Comparison of ENCODE assay signal across 8 cellular contexts in the genomic region with DNA sequence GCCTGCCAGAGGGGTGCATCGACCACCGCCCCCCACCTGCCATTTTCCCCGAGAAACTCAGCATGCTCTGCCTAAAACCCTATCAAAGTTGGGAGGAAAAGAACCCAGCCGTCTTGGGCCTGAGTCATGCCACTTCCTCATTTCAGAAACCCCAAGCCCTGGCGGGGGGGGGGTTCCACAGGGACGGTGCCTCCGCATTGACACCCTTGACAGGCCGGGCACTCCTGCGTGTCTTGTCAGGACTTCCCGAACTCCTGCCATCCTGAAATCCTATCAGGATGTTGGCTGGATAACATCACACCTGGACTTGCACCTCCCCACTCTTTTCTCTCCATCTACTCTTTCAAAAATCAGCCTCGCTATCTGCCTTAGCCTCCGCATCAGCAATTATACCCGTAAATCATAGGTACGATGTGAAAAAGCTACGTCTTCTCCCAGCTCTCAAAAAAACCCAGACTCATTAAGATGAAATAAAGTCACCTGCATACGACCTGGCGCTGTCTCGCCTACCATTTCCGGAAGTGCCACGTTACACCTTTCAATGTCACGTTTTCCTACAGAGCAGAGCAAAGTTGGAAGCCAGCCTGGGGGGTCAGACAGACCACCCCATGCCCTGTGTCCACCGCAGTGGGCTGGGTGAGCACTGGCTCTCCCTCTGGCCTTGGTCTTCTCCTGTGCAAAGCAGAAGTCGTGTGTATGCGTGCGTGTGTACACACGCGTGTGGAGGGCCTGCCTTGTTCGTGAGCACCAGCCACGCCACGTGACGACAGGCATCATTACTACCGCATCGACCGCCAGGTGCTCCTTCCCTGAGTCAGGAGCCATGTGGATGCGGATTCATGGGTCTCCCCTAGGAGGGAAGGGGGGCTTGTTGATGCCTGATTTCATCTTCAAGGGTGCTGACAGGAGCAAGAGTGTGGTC.
A peak's percentile ranks its signal among the peaks of the same experiment; 100 is the strongest.
DNase-seq lines count a peak whose midpoint lies in the region; ATAC-seq and TF ChIP-seq lines count a peak whose summit lies in the region.

No MANE protein-coding gene starts in this region.

- WGBS in thyroid gland, 2 donors = 81 to 86% methylated on average over 34 of the region's 35 CpGs

- H3K9me3 Mint-ChIP-seq in natural killer cell = no peaks in the 10 kb centered on the region

- H3K27me3 ChIP-seq in thyroid gland = no peaks in the 10 kb centered on the region

- TF ChIP-seq POLR2A in thyroid gland (IDR thresholded peaks at IDR 0.05) = no peak

- intact Hi-C loops in natural killer cell (cut with micrococcal nuclease) (no loop called here), thyroid gland (cut with DNase I) (no loop called here)

- H3K9me3 ChIP-seq in thyroid gland = no peaks in the 10 kb centered on the region

- H3K4me1 ChIP-seq in thyroid gland = peaks cover 40 to 67% of the 10 kb centered on the region in 2 donors

- H3K36me3 Mint-ChIP-seq in natural killer cell = no peaks in the 10 kb centered on the region

- ATAC-seq in GM19438 (IDR thresholded peaks at IDR 0.05; ENCODE audit: low read depth, unreplicated experiment) = peak; percentile 48
- ATAC-seq in natural killer cell = peak; percentile 15 to 53 (median 47)
- no peak for ATAC-seq in HG02938 (IDR thresholded peaks at IDR 0.05; ENCODE audit: unreplicated experiment)

- in situ Hi-C loops in ACHN (cut with HindIII; ENCODE audit: low pct_ligation_motif_present, low pct_unique_long_range_greater_than_20kb, low sequenced_read_pairs) = no loop called here
- in situ Hi-C loops in KBM-7 (cut with MboI; ENCODE audit: low pct_unique_long_range_greater_than_20kb, low sequenced_read_pairs) = no loop called here

- H3K4me1 Mint-ChIP-seq in natural killer cell = peaks cover 36 to 62% of the 10 kb centered on the region in 2 donors

- peak overlapping the region in 2 of 3 donors; percentile 77 to 87 for H3K27ac ChIP-seq in thyroid gland

- H3K4me3 Mint-ChIP-seq in natural killer cell = peak overlapping the region; percentile 63

- no peaks in the 10 kb centered on the region for H3K36me3 ChIP-seq in thyroid gland

- peak; percentile 82 for DNase-seq in ACHN
- peak; percentile 80 for DNase-seq in KBM-7
- peak; percentile 65 for DNase-seq in activated CD4-positive, alpha-beta T cell treated with anti-CD3 and anti-CD28 coated beads for 48 hours
- peak; percentile 62 for DNase-seq in dermis blood vessel endothelial cell
- peak; percentile 52 for DNase-seq in natural killer cell
- DNase-seq in thyroid gland = no peak

- H3K27ac Mint-ChIP-seq in natural killer cell = peak overlapping the region; percentile 62 to 82

- no peak overlapping the region for H3K4me3 ChIP-seq in thyroid gland (replicated peaks in 1 of 3)

- no peaks in the 10 kb centered on the region for H3K27me3 Mint-ChIP-seq in natural killer cell (ENCODE audit: low read depth in 2 of 2)

- no peak for TF ChIP-seq CTCF in natural killer cell (IDR thresholded peaks at IDR 0.05)
- TF ChIP-seq CTCF in thyroid gland (IDR thresholded peaks at IDR 0.05) = no peak

Comparison
In these comparisons a context has a peak if more than half of its experiments do, and no peak if none do; other contexts are left out.
1. DNase-seq: peak in ACHN (single experiment), KBM-7 (single experiment), activated CD4-positive, alpha-beta T cell treated with anti-CD3 and anti-CD28 coated beads for 48 hours (single experiment), dermis blood vessel endothelial cell (single experiment) and natural killer cell (single experiment); none in thyroid gland (0 of 2).